Comparison of ENCODE assay signal across 12 cellular contexts in genomic region chr5:122019936-122020590, GRCh38. TPM values are rescaled to one million over a fixed set of nuclear protein-coding genes. Genes with fewer than 3 reads are reported as not detected.
A peak's percentile ranks its signal among the peaks of the same experiment; 100 is the strongest.
DNase-seq lines count a peak whose midpoint lies in the region; ATAC-seq and TF ChIP-seq lines count a peak whose summit lies in the region.
"Had no signal": no experiment of that assay in that cellular context is flagged by ENCODE, and none has a peak within 500 bp of the region (broad histone marks: within the 10 kb centered on the region; RNA-seq: fewer than 3 reads in every experiment).

No MANE protein-coding gene starts in this region.

- BruUV-seq in PC-9 (replicated peaks; lab: Mats Ljungman, UMichigan), result no TSS peak

- H3K4me2 ChIP-seq in OCI-LY3 (ENCODE audit: low read length) (peak overlapping the region; percentile 27), PC-9 (no peak overlapping the region)

- H3K4me3 ChIP-seq in OCI-LY3 (ENCODE audit: low read length) (0 out of 2 replicates have a peak overlapping the region, but pooled peaks have one; percentile 1), PC-9 (no peak overlapping the region)
- H3K4me3 ChIP-seq: lower lobe of right lung had no signal

- H2AFZ ChIP-seq in OCI-LY3 (ENCODE audit: low read depth, low read length), result no peak overlapping the region
- no peak overlapping the region for H2AFZ ChIP-seq in PC-9

- no peaks in the 10 kb centered on the region for H3K9me3 Mint-ChIP-seq in activated naive CD4-positive, alpha-beta T cell treated with anti-CD3 and anti-CD28 coated beads for 36 hours
- H3K9me3 Mint-ChIP-seq: CD14-positive monocyte; central memory CD8-positive, alpha-beta T cell had no signal

- no peaks in the 10 kb centered on the region for H3K27me3 ChIP-seq in OCI-LY3 (ENCODE audit: low read depth, low read length)
- H3K27me3 ChIP-seq in PC-9 (ENCODE audit: insufficient read depth, low read depth), result no peaks in the 10 kb centered on the region

- H3K4me3 Mint-ChIP-seq in activated naive CD4-positive, alpha-beta T cell treated with anti-CD3 and anti-CD28 coated beads for 36 hours, result no peak overlapping the region
- H3K4me3 Mint-ChIP-seq: CD14-positive monocyte; central memory CD8-positive, alpha-beta T cell had no signal

- peaks cover 24% of the 10 kb centered on the region for H3K36me3 ChIP-seq in OCI-LY3 (replicated peaks; ENCODE audit: low read depth, low read length)
- peaks cover 7% of the 10 kb centered on the region for H3K36me3 ChIP-seq in PC-9 (ENCODE audit: low read depth)

- peaks cover 23% of the 10 kb centered on the region for H3K4me1 ChIP-seq in OCI-LY3 (ENCODE audit: low read length)
- H3K4me1 ChIP-seq in PC-9 (replicated peaks; ENCODE audit: insufficient read depth), result no peaks in the 10 kb centered on the region
- H3K4me1 ChIP-seq: lower lobe of right lung had no signal

- ATAC-seq in GM21529 (IDR thresholded peaks at IDR 0.05; ENCODE audit: unreplicated experiment), result peak; percentile 54
- ATAC-seq: lower lobe of right lung had no signal

- CTCF ChIA-PET in PC-9 (lab: Charles Lee), result no interaction called here
- CTCF ChIA-PET in activated naive CD4-positive, alpha-beta T cell treated with anti-CD3 and anti-CD28 coated beads for 36 hours (lab: Charles Lee), result interaction anchor here (0.7 kb wide), 1 partner anchor 38 kb away, joined by 4 read pairs; no protein-coding TSS in a partner anchor

- H3K4me1 Mint-ChIP-seq in activated naive CD4-positive, alpha-beta T cell treated with anti-CD3 and anti-CD28 coated beads for 36 hours (ENCODE audit: low read depth), result peaks cover 9% of the 10 kb centered on the region

- H3K9ac ChIP-seq in OCI-LY3 (ENCODE audit: low read length), result no peak overlapping the region; the same call in 1 of the 2 replicates

- H3K36me3 Mint-ChIP-seq in activated naive CD4-positive, alpha-beta T cell treated with anti-CD3 and anti-CD28 coated beads for 36 hours (ENCODE audit: low read depth), result peaks cover 43% of the 10 kb centered on the region

- no peaks in the 10 kb centered on the region for H3K9me3 ChIP-seq in OCI-LY3 (ENCODE audit: insufficient read depth, low read length)
- no peaks in the 10 kb centered on the region for H3K9me3 ChIP-seq in PC-9 (ENCODE audit: insufficient read depth, low read depth)
- H3K9me3 ChIP-seq: lower lobe of right lung had no signal

- DNase-seq in ELR (ENCODE audit: low read depth), result peak; percentile 30
- DNase-seq in fibroblast of peridontal ligament (ENCODE audit: extremely low read depth), result peak; percentile 20
- DNase-seq in PC-9, result no peak
- DNase-seq in activated naive CD4-positive, alpha-beta T cell treated with anti-CD3 and anti-CD28 coated beads for 36 hours, result no peak
- DNase-seq in NCI-H2196 treated with DMSO at 0.1 percent for 48 hours (lab: John Stamatoyannopoulos, UW; ENCODE audit: unreplicated experiment), result no peak
- no peak for DNase-seq in cerebellar nuclear complex (lab: John Stamatoyannopoulos, UW)
- DNase-seq: activated effector memory CD4-positive, alpha-beta T cell treated with anti-CD3 and anti-CD28 coated beads, Interleukin-2, amount 50 U/mL, for 16 hours; lower lobe of right lung had no signal

- H3K27ac Mint-ChIP-seq in activated naive CD4-positive, alpha-beta T cell treated with anti-CD3 and anti-CD28 coated beads for 36 hours, result no peak overlapping the region
- H3K27ac Mint-ChIP-seq: CD14-positive monocyte had no signal

- H3K27me3 Mint-ChIP-seq in activated naive CD4-positive, alpha-beta T cell treated with anti-CD3 and anti-CD28 coated beads for 36 hours (ENCODE audit: low read depth), result no peaks in the 10 kb centered on the region
- H3K27me3 Mint-ChIP-seq: central memory CD8-positive, alpha-beta T cell had no signal

- H4K20me1 ChIP-seq in OCI-LY3 (ENCODE audit: insufficient read depth, low read length), result no peaks in the 10 kb centered on the region
- H4K20me1 ChIP-seq in PC-9 (ENCODE audit: insufficient read depth), result no peaks in the 10 kb centered on the region

- H3K9me2 ChIP-seq in PC-9 (ENCODE audit: insufficient read depth), result no peaks in the 10 kb centered on the region

- POLR2A ChIA-PET in PC-9 (lab: Charles Lee; ENCODE audit: unreplicated experiment), result no interaction called here

- peak overlapping the region; percentile 18; the same call in 1 of the 2 replicates for H3K27ac ChIP-seq in OCI-LY3 (ENCODE audit: low read length)
- H3K27ac ChIP-seq in PC-9, result no peak overlapping the region
- H3K27ac ChIP-seq: lower lobe of right lung had no signal

- intact Hi-C loops in PC-9 (cut with micrococcal nuclease; ENCODE audit: unreplicated experiment), result no loop called here
- intact Hi-C loops in activated naive CD4-positive, alpha-beta T cell treated with anti-CD3 and anti-CD28 coated beads for 36 hours (cut with micrococcal nuclease), result loop anchor here (1.0 to 2.0 kb wide), 5 partner anchors 11 to 161 kb away; no protein-coding TSS in a partner anchor

- no peak for TF ChIP-seq CTCF in OCI-LY3 (IDR thresholded peaks at IDR 0.05; ENCODE audit: low read depth, low read length)
- no peak for TF ChIP-seq CTCF in PC-9 (conservative IDR thresholded peaks at IDR 0.05)

- H3F3A ChIP-seq in PC-9 (ENCODE audit: insufficient read depth, low read depth), result no peaks in the 10 kb centered on the region

- H3K79me2 ChIP-seq in OCI-LY3 (ENCODE audit: low read length) (peaks cover 3% of the 10 kb centered on the region; the same call in 1 of the 2 replicates), PC-9 (ENCODE audit: low read depth) (no peaks in the 10 kb centered on the region)

RNA-seq across cellular contexts. Expression of gene LOX, which starts 58.0 kb away (rescaled TPM):
- 2.8 and 3.2 TPM in 2 replicates for total RNA-seq in PC-9 (2021)
- not detected for total RNA-seq in activated naive CD4-positive, alpha-beta T cell treated with anti-CD3 and anti-CD28 coated beads for 36 hours

RNA-seq across cellular contexts. Expression of gene SRFBP1, which starts 58.3 kb away (rescaled TPM):
- 8.7 and 10.8 TPM in 2 replicates for total RNA-seq in PC-9 (2021)
- 10 to 100 TPM in 1 of 2 experiments, 1 to 10 TPM in 1; 9.3 to 10.2 TPM for total RNA-seq in activated naive CD4-positive, alpha-beta T cell treated with anti-CD3 and anti-CD28 coated beads for 36 hours

Comparison
In these comparisons a context has a peak if more than half of its experiments do, and no peak if none do; other contexts are left out.
1. DNase-seq: peak in ELR (single experiment) and fibroblast of peridontal ligament (single experiment); none in PC-9 (0 of 2), activated naive CD4-positive, alpha-beta T cell treated with anti-CD3 and anti-CD28 coated beads for 36 hours (single experiment), NCI-H2196 treated with DMSO at 0.1 percent for 48 hours (single experiment) and cerebellar nuclear complex (0 of 2).